Comparison of ENCODE assay signal across 16 cellular contexts in genomic region chr7:131900785-131901287, GRCh38.
DNase-seq lines count a peak whose midpoint lies in the region; TF ChIP-seq lines count a peak whose summit lies in the region.
"Had no signal": no experiment of that assay in that cellular context is flagged by ENCODE, and none has a peak within 500 bp of the region (broad histone marks: within the 10 kb centered on the region; RNA-seq: fewer than 3 reads in every experiment).

No MANE protein-coding gene starts in this region.

- peaks cover 4% of the 10 kb centered on the region for H3K36me3 Mint-ChIP-seq in endodermal cell (ENCODE audit: low read depth)
- no peaks in the 10 kb centered on the region for H3K36me3 Mint-ChIP-seq in osteocyte (ENCODE audit: unreplicated experiment)
- H3K36me3 Mint-ChIP-seq: CD4-positive, CD25-positive, alpha-beta regulatory T cell had no signal

- POLR2A ChIA-PET in HEK293 (lab: Yijun Ruan, JAX): no interaction called here

- H2AFZ ChIP-seq in hepatocyte: no peak overlapping the region

- peak overlapping the region; percentile 68 for H3K27ac Mint-ChIP-seq in endodermal cell
- H3K27ac Mint-ChIP-seq in osteocyte (ENCODE audit: unreplicated experiment): no peak overlapping the region
- H3K27ac Mint-ChIP-seq: CD4-positive, CD25-positive, alpha-beta regulatory T cell; CD8-positive, alpha-beta memory T cell; H9 had no signal

- peaks cover 14% of the 10 kb centered on the region for H3K4me1 ChIP-seq in HEK293 (ENCODE audit: control insufficient read depth, insufficient read depth, low read length)
- H3K4me1 ChIP-seq in endodermal cell (ENCODE audit: control insufficient read depth, insufficient read depth, low read length): peaks cover 15% of the 10 kb centered on the region
- no peaks in the 10 kb centered on the region for H3K4me1 ChIP-seq in hepatocyte (ENCODE audit: insufficient read depth)

- H4K20me1 ChIP-seq in hepatocyte (ENCODE audit: insufficient read depth, poor library complexity, severe bottlenecking): no peaks in the 10 kb centered on the region

- H3K27me3 ChIP-seq in endodermal cell (ENCODE audit: control insufficient read depth, insufficient read depth, low read length, poor library complexity, severe bottlenecking) (no peaks in the 10 kb centered on the region), hepatocyte (no peaks in the 10 kb centered on the region)
- H3K27me3 ChIP-seq: BE2C had no signal

- CTCF ChIA-PET in HEK293 (lab: Yijun Ruan, JAX): interaction anchor here (1.3 kb wide), 2 partner anchors 42 to 657 kb away, joined by 3 to 5 read pairs; no protein-coding TSS in a partner anchor

- H3K9me3 ChIP-seq in HEK293 (ENCODE audit: control insufficient read depth, insufficient read depth, low read depth, low read length): no peaks in the 10 kb centered on the region
- peaks cover 6% of the 10 kb centered on the region for H3K9me3 ChIP-seq in endodermal cell (ENCODE audit: control insufficient read depth, low read length)
- H3K9me3 ChIP-seq in hepatocyte (ENCODE audit: low read depth): no peaks in the 10 kb centered on the region
- H3K9me3 ChIP-seq: BE2C had no signal

- no peak overlapping the region for H3K4me2 ChIP-seq in hepatocyte

- no peaks in the 10 kb centered on the region for H3K79me2 ChIP-seq in hepatocyte

- no peak overlapping the region for H3K4me3 Mint-ChIP-seq in endodermal cell
- H3K4me3 Mint-ChIP-seq in osteocyte (ENCODE audit: unreplicated experiment): no peak overlapping the region
- H3K4me3 Mint-ChIP-seq: CD4-positive, CD25-positive, alpha-beta regulatory T cell; CD8-positive, alpha-beta memory T cell; H9 had no signal

- no peaks in the 10 kb centered on the region for H3K27me3 Mint-ChIP-seq in endodermal cell (ENCODE audit: insufficient read depth)
- no peaks in the 10 kb centered on the region for H3K27me3 Mint-ChIP-seq in osteocyte (ENCODE audit: unreplicated experiment)
- H3K27me3 Mint-ChIP-seq: CD4-positive, CD25-positive, alpha-beta regulatory T cell had no signal

- peaks cover 42% of the 10 kb centered on the region for H3K4me1 Mint-ChIP-seq in endodermal cell
- peaks cover 37% of the 10 kb centered on the region for H3K4me1 Mint-ChIP-seq in osteocyte (ENCODE audit: unreplicated experiment)
- H3K4me1 Mint-ChIP-seq: CD4-positive, CD25-positive, alpha-beta regulatory T cell; CD8-positive, alpha-beta memory T cell had no signal

- H3K9me3 Mint-ChIP-seq in endodermal cell (peaks cover 2% of the 10 kb centered on the region), osteocyte (ENCODE audit: unreplicated experiment) (peaks cover 4% of the 10 kb centered on the region)

- DNase-seq in NCI-H345 (lab: John Stamatoyannopoulos, UW) (peak; percentile 42), endodermal cell (peak; percentile 76), osteocyte (ENCODE audit: extremely low spot score, unreplicated experiment) (peak; percentile 42), DMS79 treated with DMSO at 0.1 percent for 48 hours (lab: John Stamatoyannopoulos, UW) (no peak), hepatocyte (ENCODE audit: low spot score) (no peak)
- DNase-seq: ACHN; BE2C; C1 segment of cervical spinal cord; CD4-positive, CD25-positive, alpha-beta regulatory T cell; CD8-positive, alpha-beta memory T cell; COR-L47; DMS 273 treated with DMSO at 0.1 percent for 48 hours; DMS53; H9; IMR-90 had no signal

- 63% methylated on average over 1 of the region's 1 CpG; no CpG with 5 or more reads in 1 of the 2 experiments for WGBS in endodermal cell (ENCODE audit: insufficient coverage in 1 of 2, insufficient read length in 1 of 2), 2 experiments
- 45% methylated on average over 1 of the region's 1 CpG for WGBS in hepatocyte (ENCODE audit: low lambda C conversion rate, missing lambda C conversion rate)

- H3K9me2 ChIP-seq in hepatocyte (replicated peaks; ENCODE audit: insufficient read depth): no peaks in the 10 kb centered on the region

- H3K4me3 ChIP-seq in HEK293 (ENCODE audit: low read depth, low read length) (no peak overlapping the region), endodermal cell (ENCODE audit: low read length) (no peak overlapping the region), hepatocyte (no peak overlapping the region)

- no peak overlapping the region for H3K9ac ChIP-seq in endodermal cell (ENCODE audit: extremely low read depth, low read length, poor library complexity, severe bottlenecking)

- TF ChIP-seq CTCF in HEK293 (tag by site-specific recombination; IDR thresholded peaks at IDR 0.05) (no peak), endodermal cell (conservative IDR thresholded peaks at IDR 0.05) (no peak), osteocyte (IDR thresholded peaks at IDR 0.05) (no peak), hepatocyte (IDR thresholded peaks at IDR 0.05; ENCODE audit: poor library complexity) (no peak)

- H3K27ac ChIP-seq in HEK293 (ENCODE audit: extremely low read depth, low read depth, low read length) (no peak overlapping the region), endodermal cell (ENCODE audit: low read depth, low read length) (no peak overlapping the region), hepatocyte (no peak overlapping the region)

- H3K36me3 ChIP-seq in HEK293 (ENCODE audit: control insufficient read depth in 2 of 2, insufficient read depth in 1 of 2, low read length in 2 of 2): no peaks in the 10 kb centered on the region
- H3K36me3 ChIP-seq in endodermal cell (ENCODE audit: control insufficient read depth, insufficient read depth, low read length): no peaks in the 10 kb centered on the region
- H3K36me3 ChIP-seq in hepatocyte (replicated peaks; ENCODE audit: insufficient read depth, low read depth): no peaks in the 10 kb centered on the region
- H3K36me3 ChIP-seq: BE2C had no signal

TF ChIP-seq in HEK293, 187 proteins besides CTCF, POLR2A, EP300 and RAD21:
- TF ChIP-seq ZSCAN23 (tag by site-specific recombination; IDR thresholded peaks at IDR 0.05): no peak
- no peak for TF ChIP-seq KLF17 (tag by site-specific recombination; IDR thresholded peaks at IDR 0.05)
- TF ChIP-seq ZIC2 (tag by site-specific recombination; IDR thresholded peaks at IDR 0.05): peak; percentile 70
- TF ChIP-seq FEZF1 (tag by site-specific recombination; IDR thresholded peaks at IDR 0.05): peak; percentile 65; the same call in 1 of the 2 replicates

Comparison
In these comparisons a context has a peak if more than half of its experiments do, and no peak if none do; other contexts are left out.
1. DNase-seq: peak in NCI-H345 (single experiment), endodermal cell (single experiment) and osteocyte (single experiment); none in DMS79 treated with DMSO at 0.1 percent for 48 hours (single experiment) and hepatocyte (single experiment).